ENCODE assay signal across 8 cellular contexts in genomic region chr16:66275795-66276428, GRCh38.
A peak's percentile ranks its signal among the peaks of the same experiment; 100 is the strongest.
DNase-seq lines count a peak whose midpoint lies in the region; ATAC-seq and TF ChIP-seq lines count a peak whose summit lies in the region.

No MANE protein-coding gene starts in this region.

- H3K4me3 Mint-ChIP-seq in activated CD4-positive, alpha-beta T cell treated with anti-CD3 and anti-CD28 coated beads, Interleukin-2, amount 10 ng/mL, durations not matched to agents 24 days and 14 days, result no peak overlapping the region

- H3K36me3 ChIP-seq in Loucy (ENCODE audit: insufficient read depth, low read length), result no peaks in the 10 kb centered on the region

- no peak for ATAC-seq in omental fat pad (ENCODE audit: low FRiP score)

- no peaks in the 10 kb centered on the region for H3K27me3 ChIP-seq in Loucy (ENCODE audit: insufficient read depth, low read length, poor library complexity, severe bottlenecking)

- peaks cover 4% of the 10 kb centered on the region for H3K9me3 Mint-ChIP-seq in activated CD4-positive, alpha-beta T cell treated with anti-CD3 and anti-CD28 coated beads, Interleukin-2, amount 10 ng/mL, durations not matched to agents 24 days and 14 days

- no peak overlapping the region for H2AFZ ChIP-seq in Loucy (ENCODE audit: low read length)

- peak; percentile 72 for DNase-seq in activated CD4-positive, alpha-beta T cell treated with anti-CD3 and anti-CD28 coated beads, Interleukin-2, amount 10 ng/mL, durations not matched to agents 24 days and 14 days
- no peak for DNase-seq in activated CD4-positive, alpha-beta T cell treated with anti-CD3 and anti-CD28 coated beads, Interleukin-2, amount 50 U/mL, for 1 hour
- DNase-seq in SKM-1 treated with dmso at 0.1 percent for 144 hours (lab: John Stamatoyannopoulos, UW; ENCODE audit: unreplicated experiment) (peak; percentile 54), fibroblast of pulmonary artery (ENCODE audit: low read depth) (peak; percentile 87), pulmonary artery endothelial cell (ENCODE audit: low read depth, low spot score) (peak; percentile 35), omental fat pad (ENCODE audit: low spot score) (no peak), UCSD-AML1 (lab: John Stamatoyannopoulos, UW; ENCODE audit: unreplicated experiment) (no peak)

- intact Hi-C loops in activated CD4-positive, alpha-beta T cell treated with anti-CD3 and anti-CD28 coated beads, Interleukin-2, amount 10 ng/mL, durations not matched to agents 24 days and 14 days (cut with micrococcal nuclease), result loop anchor here (10.0 kb wide), 1 partner anchor 1151 kb away; the partner anchor contains the start of gene CDH11

- H3K36me3 Mint-ChIP-seq in activated CD4-positive, alpha-beta T cell treated with anti-CD3 and anti-CD28 coated beads, Interleukin-2, amount 10 ng/mL, durations not matched to agents 24 days and 14 days (ENCODE audit: low read depth), result no peaks in the 10 kb centered on the region

- TF ChIP-seq CTCF in Loucy (conservative IDR thresholded peaks at IDR 0.05; ENCODE audit: low read length) (peak; percentile 83), fibroblast of pulmonary artery (IDR thresholded peaks at IDR 0.05; ENCODE audit: low read length, missing control alignments) (peak; percentile 94), omental fat pad (IDR thresholded peaks at IDR 0.05) (no peak)

- no peaks in the 10 kb centered on the region for H3K4me1 ChIP-seq in Loucy (ENCODE audit: insufficient read depth, low read length, poor library complexity, severe bottlenecking)

- H3K4me3 ChIP-seq in Loucy (ENCODE audit: low read length, poor library complexity, severe bottlenecking) (no peak overlapping the region), fibroblast of pulmonary artery (replicated peaks; ENCODE audit: low read depth, low read length) (no peak overlapping the region)

- H3K9me3 ChIP-seq in Loucy (ENCODE audit: insufficient read depth, low read depth, low read length), result no peaks in the 10 kb centered on the region

- H3K27ac Mint-ChIP-seq in activated CD4-positive, alpha-beta T cell treated with anti-CD3 and anti-CD28 coated beads, Interleukin-2, amount 10 ng/mL, durations not matched to agents 24 days and 14 days, result no peak overlapping the region

- no peaks in the 10 kb centered on the region for H3K79me2 ChIP-seq in Loucy (ENCODE audit: insufficient read depth, low read length)

- H3K9ac ChIP-seq in Loucy (ENCODE audit: low read depth, low read length, poor library complexity, severe bottlenecking), result no peak overlapping the region

- no peak overlapping the region for H3K4me2 ChIP-seq in Loucy (ENCODE audit: low read depth, low read length, poor library complexity, severe bottlenecking)

- H3K27me3 Mint-ChIP-seq in activated CD4-positive, alpha-beta T cell treated with anti-CD3 and anti-CD28 coated beads, Interleukin-2, amount 10 ng/mL, durations not matched to agents 24 days and 14 days, result peaks cover 17% of the 10 kb centered on the region

- no peaks in the 10 kb centered on the region for H3K9me2 ChIP-seq in Loucy (replicated peaks; ENCODE audit: low read depth, low read length)

- no peaks in the 10 kb centered on the region for H4K20me1 ChIP-seq in Loucy (ENCODE audit: insufficient read depth, low read length, poor library complexity, severe bottlenecking)

- no peaks in the 10 kb centered on the region for H3F3A ChIP-seq in Loucy (ENCODE audit: low read depth)

- H3K4me1 Mint-ChIP-seq in activated CD4-positive, alpha-beta T cell treated with anti-CD3 and anti-CD28 coated beads, Interleukin-2, amount 10 ng/mL, durations not matched to agents 24 days and 14 days, result peaks cover 4% of the 10 kb centered on the region

Comparison
In these comparisons a context has a peak if more than half of its experiments do, and no peak if none do; other contexts are left out.
1. DNase-seq: peak in activated CD4-positive, alpha-beta T cell treated with anti-CD3 and anti-CD28 coated beads, Interleukin-2, amount 10 ng/mL, durations not matched to agents 24 days and 14 days (single experiment), SKM-1 treated with dmso at 0.1 percent for 144 hours (single experiment), fibroblast of pulmonary artery (single experiment) and pulmonary artery endothelial cell (single experiment); none in activated CD4-positive, alpha-beta T cell treated with anti-CD3 and anti-CD28 coated beads, Interleukin-2, amount 50 U/mL, for 1 hour (single experiment), omental fat pad (single experiment) and UCSD-AML1 (single experiment).
2. CTCF ChIP-seq: peak in Loucy (single experiment) and fibroblast of pulmonary artery (single experiment); none in omental fat pad (0 of 3).